1 cellular context compared by ENCODE assay signal in genomic region chr18:35039633-35040032, GRCh38.
TF ChIP-seq lines count a peak whose summit lies in the region.

No MANE protein-coding gene starts in this region.

TF ChIP-seq in K562, 482 proteins besides CTCF, POLR2A, EP300 and RAD21:
- TF ChIP-seq ADNP (tag; IDR thresholded peaks at IDR 0.05) (peak; percentile 42; the same call in 1 of the 2 replicates), HCFC1 (IDR thresholded peaks at IDR 0.05; ENCODE audit: low read depth, low read length) (no peak), SMAD1 (IDR thresholded peaks at IDR 0.05; ENCODE audit: low read depth, low read length, partially characterized antibody) (no peak), RCOR1 (IDR thresholded peaks at IDR 0.05; ENCODE audit: borderline replicate concordance in 1 of 2, low read depth in 2 of 2, low read length in 2 of 2) (0 out of 4 replicates have a peak, but pooled peaks of 1 of the 2 experiments have one; percentile 22), ARID1B (IDR thresholded peaks at IDR 0.05) (0 out of 2 replicates have a peak, but pooled peaks have one; percentile 10), FOSL1 (tag; conservative IDR thresholded peaks at IDR 0.05) (peak; percentile 58), ETV6 (IDR thresholded peaks at IDR 0.05; ENCODE audit: borderline replicate concordance in 1 of 2, low read depth in 2 of 2, low read length in 1 of 2) (no peak), ETV6 (CRISPR knock-in tag; IDR thresholded peaks at IDR 0.05; ENCODE audit: borderline replicate concordance) (no peak), ELF4 (CRISPR knock-in tag; IDR thresholded peaks at IDR 0.05) (no peak), ELF2 (CRISPR knock-in tag; IDR thresholded peaks at IDR 0.05) (no peak), KDM1A (IDR thresholded peaks at IDR 0.05) (peak; percentile 14 to 33; a peak in 2 of 4 replicates)
